Comparison of ENCODE assay signal across 27 cellular contexts in the genomic region with DNA sequence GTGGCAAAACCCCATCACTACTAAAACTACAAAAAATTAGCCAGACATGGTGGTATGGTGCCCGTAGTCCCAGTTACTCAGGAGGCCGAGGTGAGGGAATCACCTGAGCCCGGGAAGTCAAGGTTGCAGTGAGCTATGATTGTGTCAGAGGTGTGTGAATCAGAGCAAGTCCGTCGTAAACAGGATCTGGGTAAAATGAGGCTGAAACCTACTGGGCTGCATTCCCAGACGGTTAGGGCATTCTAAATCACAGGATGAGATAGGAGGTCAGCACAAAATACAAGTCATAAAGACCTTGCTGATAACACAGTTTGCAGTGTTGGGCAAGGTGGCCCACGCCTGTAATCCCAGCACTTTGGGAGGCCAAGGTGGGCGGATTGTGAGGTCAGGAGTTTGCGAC. TPM values are rescaled to one million over a fixed set of nuclear protein-coding genes. Genes with fewer than 3 reads are reported as not detected.
DNase-seq lines count a peak whose midpoint lies in the region; ATAC-seq and TF ChIP-seq lines count a peak whose summit lies in the region.
"Had no signal": no experiment of that assay in that cellular context is flagged by ENCODE, and none has a peak within 500 bp of the region (broad histone marks: within the 10 kb centered on the region; RNA-seq: fewer than 3 reads in every experiment).

No MANE protein-coding gene starts in this region.

- no peak overlapping the region for H3K4me3 ChIP-seq in trophoblast cell (ENCODE audit: low read depth, low read length)
- H3K4me3 ChIP-seq: esophagus muscularis mucosa, gastrocnemius medialis, uterus had no signal

- H2AFZ ChIP-seq in trophoblast cell (ENCODE audit: insufficient read depth, low read length, poor library complexity) = no peak overlapping the region

- peak overlapping the region; percentile 27; the same call in 1 of the 2 replicates for H3K27ac ChIP-seq in RWPE1
- peak overlapping the region; percentile 55 for H3K27ac ChIP-seq in trophoblast cell (ENCODE audit: low read depth, low read length)
- H3K27ac ChIP-seq: esophagus muscularis mucosa, gastrocnemius medialis, uterus had no signal

- H3K36me3 ChIP-seq in trophoblast cell (ENCODE audit: control insufficient read depth in 1 of 2, insufficient read depth in 2 of 2, low read length in 2 of 2) = peaks cover 0 to 2% of the 10 kb centered on the region in 2 experiments
- H3K36me3 ChIP-seq: esophagus muscularis mucosa, gastrocnemius medialis, uterus had no signal

- no peak overlapping the region for H4K12ac ChIP-seq in trophoblast cell (ENCODE audit: low read depth, low read length)

- no CpG with 5 or more reads among the region's 9 CpGs for WGBS in trophoblast cell (ENCODE audit: extremely low coverage, insufficient coverage, insufficient read length)

- no peak overlapping the region for H2BK120ac ChIP-seq in trophoblast cell (ENCODE audit: insufficient read depth, low read length, poor library complexity)

- CTCF ChIA-PET in RWPE1 (lab: Yijun Ruan, JAX) = interaction anchor here (0.9 to 3.2 kb wide), 3 partner anchors 29 to 160 kb away, joined by 3 to 31 read pairs (median 18); partner anchors contain the start of gene FAF2

- peaks cover 20% of the 10 kb centered on the region for H3K79me1 ChIP-seq in trophoblast cell (ENCODE audit: low read length)

- H2AK5ac ChIP-seq in trophoblast cell (ENCODE audit: low read length) = no peak overlapping the region

- peaks cover 14% of the 10 kb centered on the region for H3K79me2 ChIP-seq in trophoblast cell (ENCODE audit: control insufficient read depth, insufficient read depth, low read length, poor library complexity)

- H2BK5ac ChIP-seq in trophoblast cell (ENCODE audit: low read depth, low read length, poor library complexity) = no peak overlapping the region

- no peaks in the 10 kb centered on the region for H3K27me3 ChIP-seq in trophoblast cell (ENCODE audit: insufficient read depth, low read length)
- H3K27me3 ChIP-seq: esophagus muscularis mucosa, gastrocnemius medialis, uterus had no signal

- no peak overlapping the region for H3K4ac ChIP-seq in trophoblast cell (ENCODE audit: low read depth, low read length)

- TF ChIP-seq CTCF in RWPE1 (conservative IDR thresholded peaks at IDR 0.05; ENCODE audit: low read depth) = no peak

- peak; percentile 36 for DNase-seq in Daoy (ENCODE audit: low read depth)
- DNase-seq in RWPE1 (ENCODE audit: low spot score) = no peak
- peak; percentile 97 for DNase-seq in trophoblast cell
- DNase-seq in NAMALWA (ENCODE audit: low spot score) = no peak
- no peak for DNase-seq in SKM-1 treated with dmso at 0.1 percent for 144 hours (lab: John Stamatoyannopoulos, UW; ENCODE audit: unreplicated experiment)
- no peak for DNase-seq in GOT3 (lab: John Stamatoyannopoulos, UW)
- DNase-seq: activated CD4-positive, alpha-beta T cell treated with anti-CD3 and anti-CD28 coated beads for 36 hours; activated CD8-positive, alpha-beta memory T cell treated with anti-CD3 and anti-CD28 coated beads for 24 hours; activated naive CD4-positive, alpha-beta T cell treated with Interleukin-2 at 50 U/mL for 16 hours; activated T-cell treated with anti-CD3 and anti-CD28 coated beads, Interleukin-2, amount 50 U/mL, for 4 hours; caudate nucleus; gastrocnemius medialis; H7; hypothalamus; KG1; kidney; NCI-H1048; NCI-H187; NCI-H82; OCI-M1; stimulated activated CD8-positive, alpha-beta memory T cell treated with anti-CD3 and anti-CD28 coated beads, Interleukin-4, amount 100 ng/mL, for 48 hours; substantia nigra; uterus had no signal

- H4K91ac ChIP-seq in trophoblast cell (ENCODE audit: low read depth, low read length) = peak overlapping the region; percentile 76

- H3K4me1 ChIP-seq in trophoblast cell (ENCODE audit: control insufficient read depth in 1 of 2, insufficient read depth in 2 of 2, low read length in 2 of 2) = peaks cover 24 to 26% of the 10 kb centered on the region in 2 experiments

- H3K9ac ChIP-seq in trophoblast cell (ENCODE audit: low read length) = no peak overlapping the region

- H3K4me2 ChIP-seq in trophoblast cell (ENCODE audit: low read length) = peak overlapping the region; percentile 42

- no peak overlapping the region for H3K18ac ChIP-seq in trophoblast cell (ENCODE audit: low read length)

- H3K23ac ChIP-seq in trophoblast cell (ENCODE audit: low read length) = no peak overlapping the region

- H3K14ac ChIP-seq in trophoblast cell (ENCODE audit: low read length) = no peak overlapping the region

- no peak overlapping the region for H2BK12ac ChIP-seq in trophoblast cell (ENCODE audit: low read length)

- ATAC-seq in esophagus mucosa = peak; percentile 30
- no peak for ATAC-seq in HG02642 (IDR thresholded peaks at IDR 0.05; ENCODE audit: poor library complexity, unreplicated experiment)
- ATAC-seq: activated CD4-positive, alpha-beta T cell treated with anti-CD3 and anti-CD28 coated beads for 36 hours; activated T-cell treated with anti-CD3 and anti-CD28 coated beads, Interleukin-2, amount 50 U/mL, for 4 hours; gastrocnemius medialis; right cardiac atrium had no signal

- POLR2A ChIA-PET in RWPE1 (lab: Yijun Ruan, JAX; ENCODE audit: low non-redundant PET) = interaction anchor here (0.9 to 1.3 kb wide), 2 partner anchors 29 to 126 kb away, joined by 3 to 4 read pairs; partner anchors contain the start of gene FAF2

- H4K8ac ChIP-seq in trophoblast cell (ENCODE audit: low read depth, low read length) = no peak overlapping the region

- no peaks in the 10 kb centered on the region for H3K9me3 ChIP-seq in trophoblast cell (ENCODE audit: insufficient read depth, low read depth, low read length)
- H3K9me3 ChIP-seq: esophagus muscularis mucosa, gastrocnemius medialis, uterus had no signal

RNA-seq across cellular contexts. Expression of gene CLTB, which starts 1.9 kb away (rescaled TPM):
- 98.5 and 104 TPM in 2 replicates for total RNA-seq in Daoy (2014; rRNA removed; shearing (Covaris generic))
- 266 TPM for total RNA-seq in esophagus mucosa
- polyA plus RNA-seq in trophoblast cell (2013) = 128 and 137 TPM in 2 replicates

RNA-seq across cellular contexts. Expression of gene HIGD2A, which starts 29.7 kb away (rescaled TPM):
- 54.8 and 80.5 TPM in 2 replicates for total RNA-seq in Daoy (2014; rRNA removed; shearing (Covaris generic))
- 101 TPM for total RNA-seq in esophagus mucosa
- 172 and 175 TPM in 2 replicates for polyA plus RNA-seq in trophoblast cell (2013)

RNA-seq across cellular contexts. Expression of gene NOP16, which starts 29.9 kb away (rescaled TPM):
- total RNA-seq in Daoy (2014; rRNA removed; shearing (Covaris generic)) = 99.3 and 104 TPM in 2 replicates
- total RNA-seq in esophagus mucosa = 39.5 TPM
- polyA plus RNA-seq in trophoblast cell (2013) = 27.9 and 28.9 TPM in 2 replicates

RNA-seq across cellular contexts. Expression of gene FAF2, which starts 29.9 kb away (rescaled TPM):
- total RNA-seq in Daoy (2014; rRNA removed; shearing (Covaris generic)) = 45.9 and 49.2 TPM in 2 replicates
- 24.2 TPM for total RNA-seq in esophagus mucosa
- polyA plus RNA-seq in trophoblast cell (2013) = 48.3 and 49.9 TPM in 2 replicates

RNA-seq across cellular contexts. Expression of gene ARL10, which starts 53.0 kb away (rescaled TPM):
- total RNA-seq in Daoy (2014; rRNA removed; shearing (Covaris generic)) = 1.1 and 1.6 TPM in 2 replicates
- total RNA-seq in esophagus mucosa = 4.2 TPM
- 3.0 and 3.7 TPM in 2 replicates for polyA plus RNA-seq in trophoblast cell (2013)

Comparison
In these comparisons a context has a peak if more than half of its experiments do, and no peak if none do; other contexts are left out.
1. DNase-seq: peak in Daoy (single experiment) and trophoblast cell (2 of 2); none in RWPE1 (single experiment), NAMALWA (single experiment), SKM-1 treated with dmso at 0.1 percent for 144 hours (single experiment) and GOT3 (single experiment).